Comparison of ENCODE assay signal across 1 cellular context in the genomic region with DNA sequence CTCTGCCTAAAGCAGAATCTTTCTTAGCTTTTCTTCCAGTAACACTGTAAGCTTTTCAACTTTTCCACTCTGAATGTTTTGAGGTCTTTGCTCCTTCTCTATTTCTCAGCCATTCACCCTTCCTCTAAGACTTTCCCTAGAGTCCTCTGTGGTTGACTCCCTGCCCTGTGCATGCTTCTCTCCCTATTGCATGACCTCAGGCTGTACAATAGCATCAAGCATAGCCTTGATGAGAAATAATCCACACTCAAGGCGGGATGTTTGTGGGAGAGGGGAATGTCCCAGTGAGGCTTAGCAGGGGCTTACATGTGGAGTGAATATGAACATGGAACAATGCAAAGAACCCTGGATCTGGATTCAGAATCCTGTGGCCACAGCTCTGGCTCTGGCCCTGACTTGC.
TF ChIP-seq lines count a peak whose summit lies in the region.

No MANE protein-coding gene starts in this region.

TF ChIP-seq in IMR-90, 13 proteins besides CTCF, POLR2A, EP300 and RAD21 (continued from another document):
- TF ChIP-seq BHLHE40 (IDR thresholded peaks at IDR 0.05; ENCODE audit: low read depth, low read length) = no peak
- TF ChIP-seq, protein P1, sequence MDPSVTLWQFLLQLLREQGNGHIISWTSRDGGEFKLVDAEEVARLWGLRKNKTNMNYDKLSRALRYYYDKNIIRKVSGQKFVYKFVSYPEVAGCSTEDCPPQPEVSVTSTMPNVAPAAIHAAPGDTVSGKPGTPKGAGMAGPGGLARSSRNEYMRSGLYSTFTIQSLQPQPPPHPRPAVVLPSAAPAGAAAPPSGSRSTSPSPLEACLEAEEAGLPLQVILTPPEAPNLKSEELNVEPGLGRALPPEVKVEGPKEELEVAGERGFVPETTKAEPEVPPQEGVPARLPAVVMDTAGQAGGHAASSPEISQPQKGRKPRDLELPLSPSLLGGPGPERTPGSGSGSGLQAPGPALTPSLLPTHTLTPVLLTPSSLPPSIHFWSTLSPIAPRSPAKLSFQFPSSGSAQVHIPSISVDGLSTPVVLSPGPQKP (IDR thresholded peaks at IDR 0.05; ENCODE audit: borderline replicate concordance, low read depth, low read length) = no peak
- no peak for TF ChIP-seq FOS (IDR thresholded peaks at IDR 0.05; ENCODE audit: low read depth, low read length)
- no peak for TF ChIP-seq MAZ (IDR thresholded peaks at IDR 0.05; ENCODE audit: borderline replicate concordance, low read depth, low read length)
- TF ChIP-seq, protein P2, sequence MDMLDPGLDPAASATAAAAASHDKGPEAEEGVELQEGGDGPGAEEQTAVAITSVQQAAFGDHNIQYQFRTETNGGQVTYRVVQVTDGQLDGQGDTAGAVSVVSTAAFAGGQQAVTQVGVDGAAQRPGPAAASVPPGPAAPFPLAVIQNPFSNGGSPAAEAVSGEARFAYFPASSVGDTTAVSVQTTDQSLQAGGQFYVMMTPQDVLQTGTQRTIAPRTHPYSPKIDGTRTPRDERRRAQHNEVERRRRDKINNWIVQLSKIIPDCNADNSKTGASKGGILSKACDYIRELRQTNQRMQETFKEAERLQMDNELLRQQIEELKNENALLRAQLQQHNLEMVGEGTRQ (IDR thresholded peaks at IDR 0.05; ENCODE audit: low read depth, low read length) = no peak
- no peak for TF ChIP-seq MAFK (IDR thresholded peaks at IDR 0.05; ENCODE audit: low read depth, low read length)
- no peak for TF ChIP-seq RFX5 (IDR thresholded peaks at IDR 0.05; ENCODE audit: low read depth, low read length)
- TF ChIP-seq MXI1 (IDR thresholded peaks at IDR 0.05; ENCODE audit: borderline replicate concordance, low read depth, low read length) = no peak
